In the genomic region with DNA sequence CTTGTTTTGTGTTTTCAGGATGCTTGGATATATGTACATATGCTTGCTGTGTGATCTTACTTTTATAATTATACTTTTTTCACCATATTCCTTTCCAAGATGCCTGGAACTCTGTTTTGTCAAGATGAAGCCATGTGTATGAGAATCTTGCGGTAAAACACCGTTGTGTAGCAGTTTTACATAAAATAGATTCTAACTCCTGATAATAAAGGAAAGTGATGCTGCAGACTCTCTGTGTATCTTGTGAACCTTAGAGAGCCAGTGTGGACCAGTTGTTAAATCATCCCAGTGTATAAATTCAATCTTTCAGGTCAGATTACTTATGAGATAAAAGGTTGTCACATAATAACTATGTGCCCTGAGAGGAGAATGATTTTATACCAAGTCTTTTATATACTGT, we compare ENCODE assay signal across 18 cellular contexts.
"Had no signal": no experiment of that assay in that cellular context is flagged by ENCODE, and none has a peak within 500 bp of the region (broad histone marks: within the 10 kb centered on the region; RNA-seq: fewer than 3 reads in every experiment).

No MANE protein-coding gene starts in this region.

- H3K9me3 ChIP-seq: gastrocnemius medialis, left lung, tibial nerve had no signal

- H3K4me1 Mint-ChIP-seq: mesothelial cell of epicardium, nephron progenitor cell had no signal

- H3K36me3 Mint-ChIP-seq: activated CD4-positive, alpha-beta memory T cell treated with anti-CD3 and anti-CD28 coated beads for 36 hours; mesothelial cell of epicardium had no signal

- H3K27ac Mint-ChIP-seq: activated B cell treated with CpG ODN at 0.5 μM for 24 hours; activated CD4-positive, alpha-beta memory T cell treated with anti-CD3 and anti-CD28 coated beads for 36 hours; mesothelial cell of epicardium; nephron progenitor cell had no signal

- H3K27me3 ChIP-seq: gastrocnemius medialis, left lung, tibial nerve had no signal

- H3K36me3 ChIP-seq: gastrocnemius medialis, left lung, tibial nerve had no signal

- DNase-seq: activated B cell treated with CpG ODN at 0.5 μM for 24 hours; activated CD4-positive, alpha-beta memory T cell treated with anti-CD3 and anti-CD28 coated beads for 36 hours; activated CD4-positive, alpha-beta T cell treated with anti-CD3 and anti-CD28 coated beads for 4 hours; activated effector memory CD4-positive, alpha-beta T cell treated with anti-CD3 and anti-CD28 coated beads, Interleukin-2, amount 50 U/mL, for 16 hours; activated naive CD4-positive, alpha-beta T cell treated with anti-CD3 and anti-CD28 coated beads, Interleukin-2, amount 50 U/mL, for 16 hours; activated T-cell treated with anti-CD3 and anti-CD28 coated beads, Interleukin-2, amount 50 U/mL, for 4 hours; effector CD4-positive, alpha-beta T cell; gastrocnemius medialis; head of caudate nucleus; kidney; left lung; nephron progenitor cell; nucleus accumbens; posterior cingulate gyrus; stimulated activated naive CD4-positive, alpha-beta T cell had no signal

- H3K27me3 Mint-ChIP-seq: activated B cell treated with CpG ODN at 0.5 μM for 24 hours; activated CD4-positive, alpha-beta memory T cell treated with anti-CD3 and anti-CD28 coated beads for 36 hours had no signal

- H3K4me1 ChIP-seq: gastrocnemius medialis, left lung, tibial nerve had no signal

- ATAC-seq: activated T-cell treated with anti-CD3 and anti-CD28 coated beads, Interleukin-2, amount 50 U/mL, for 4 hours; esophagus mucosa; gastrocnemius medialis; left lung had no signal

- H3K4me3 Mint-ChIP-seq: activated B cell treated with CpG ODN at 0.5 μM for 24 hours; activated CD4-positive, alpha-beta memory T cell treated with anti-CD3 and anti-CD28 coated beads for 36 hours; activated T-cell treated with anti-CD3 and anti-CD28 coated beads, Interleukin-2, amount 50 U/mL, for 4 hours; mesothelial cell of epicardium; nephron progenitor cell had no signal

- H3K4me3 ChIP-seq: gastrocnemius medialis, left lung, tibial nerve had no signal

- H3K9me3 Mint-ChIP-seq: activated B cell treated with CpG ODN at 0.5 μM for 24 hours; activated CD4-positive, alpha-beta memory T cell treated with anti-CD3 and anti-CD28 coated beads for 36 hours; activated T-cell treated with anti-CD3 and anti-CD28 coated beads, Interleukin-2, amount 50 U/mL, for 4 hours; mesothelial cell of epicardium; nephron progenitor cell had no signal

- H3K27ac ChIP-seq: gastrocnemius medialis, left lung, tibial nerve had no signal
